In genomic region chr16:22727285-22728166, GRCh38 we compare ENCODE assay signal across 1 cellular context.
TF ChIP-seq lines count a peak whose summit lies in the region.

No MANE protein-coding gene starts in this region.

TF ChIP-seq in HEK293, 187 proteins besides CTCF, POLR2A, EP300 and RAD21 (continued from another document):
- TF ChIP-seq MYNN (tag by site-specific recombination; IDR thresholded peaks at IDR 0.05; ENCODE audit: borderline replicate concordance) (no peak), ZBTB21 (tag by site-specific recombination; IDR thresholded peaks at IDR 0.05) (peak; percentile 85), ZNF2 (tag by site-specific recombination; IDR thresholded peaks at IDR 0.05) (peak; percentile 20; the same call in 1 of the 2 replicates), ZNF518A (tag by site-specific recombination; conservative IDR thresholded peaks at IDR 0.05; ENCODE audit: low read depth) (no peak), ZNF600 (tag by site-specific recombination; IDR thresholded peaks at IDR 0.05) (peak; percentile 34; the same call in 1 of the 2 replicates), SP3 (tag by site-specific recombination; IDR thresholded peaks at IDR 0.05) (peak; percentile 18; the same call in 1 of the 2 replicates), ZNF776 (tag by site-specific recombination; IDR thresholded peaks at IDR 0.05; ENCODE audit: borderline replicate concordance) (no peak), ZNF624 (tag by site-specific recombination; IDR thresholded peaks at IDR 0.05) (no peak), ZNF639 (tag by site-specific recombination; IDR thresholded peaks at IDR 0.05) (peak; percentile 48; the same call in 1 of the 2 replicates), ZNF155 (tag by site-specific recombination; IDR thresholded peaks at IDR 0.05) (no peak), ZNF341 (tag by site-specific recombination; IDR thresholded peaks at IDR 0.05; ENCODE audit: low read depth) (peak; percentile 85), INSM2 (tag by site-specific recombination; IDR thresholded peaks at IDR 0.05) (no peak; the same call in 1 of the 2 replicates), ZNF239 (tag by site-specific recombination; IDR thresholded peaks at IDR 0.05) (peak; percentile 24; the same call in 1 of the 2 replicates)
